In the genomic region with DNA sequence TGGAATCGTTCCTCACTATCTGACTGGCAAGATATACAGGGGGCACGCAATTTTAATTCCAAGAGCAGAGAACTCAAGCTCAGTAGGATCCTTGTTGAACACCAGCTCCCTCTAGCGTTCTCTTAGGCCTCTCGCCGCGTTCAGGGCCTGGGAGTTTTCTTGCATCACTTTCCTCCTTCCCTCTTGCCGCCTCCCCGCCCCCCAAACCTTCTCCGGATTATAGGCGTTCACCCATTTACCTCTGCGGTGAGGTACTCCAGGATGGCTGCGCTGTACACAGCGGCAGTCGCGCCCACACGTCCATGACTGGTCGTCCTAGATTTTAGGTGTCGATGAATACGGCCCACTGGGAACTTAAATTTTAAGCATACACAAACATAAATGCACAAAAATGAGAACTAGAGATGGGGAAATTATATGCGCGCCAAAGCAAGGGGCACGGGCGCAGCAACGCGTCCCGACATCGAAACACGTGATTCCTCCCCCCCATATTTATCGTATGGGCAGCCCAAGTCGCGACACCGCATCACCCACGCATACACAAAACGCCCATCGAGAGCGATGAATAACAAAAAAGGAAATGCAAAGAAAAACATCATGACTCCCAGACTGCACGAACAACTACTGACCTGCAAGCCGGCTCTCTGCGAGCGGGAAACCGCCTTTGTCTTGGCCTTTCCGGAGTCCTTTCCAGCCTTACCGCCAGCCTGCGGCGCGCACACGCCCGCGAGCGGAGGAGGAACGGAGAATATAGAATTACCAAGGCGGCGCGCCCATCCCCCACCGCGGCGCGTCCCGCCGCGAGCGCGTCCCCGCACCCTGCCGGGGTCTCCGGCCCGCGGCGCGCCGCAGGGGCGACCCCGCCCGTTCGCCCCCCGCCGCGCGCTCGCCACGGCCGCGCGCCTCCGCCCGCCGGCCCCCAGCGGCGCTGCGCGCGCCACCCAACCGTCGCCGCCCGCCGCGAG, we compare ENCODE assay signal across 8 cellular contexts. TPM values are rescaled to one million over a fixed set of nuclear protein-coding genes. Genes with fewer than 3 reads are reported as not detected.
DNase-seq lines count a peak whose midpoint lies in the region; ATAC-seq and TF ChIP-seq lines count a peak whose summit lies in the region.

No MANE protein-coding gene starts in this region.

- CTCF ChIA-PET in RWPE1 (lab: Yijun Ruan, JAX) = interaction anchor here (0.6 kb wide), 1 partner anchor 678 kb away, joined by 4 read pairs; no protein-coding TSS in a partner anchor

- peaks cover 41% of the 10 kb centered on the region for H3K4me1 ChIP-seq in Loucy (ENCODE audit: insufficient read depth, low read length, poor library complexity, severe bottlenecking)

- peaks cover 38% of the 10 kb centered on the region for H4K20me1 ChIP-seq in Loucy (ENCODE audit: insufficient read depth, low read length, poor library complexity, severe bottlenecking)
- no peaks in the 10 kb centered on the region for H4K20me1 ChIP-seq in neural cell (ENCODE audit: insufficient read depth)

- H3K9me3 ChIP-seq in Loucy (ENCODE audit: insufficient read depth, low read depth, low read length) = no peaks in the 10 kb centered on the region
- H3K9me3 ChIP-seq in neural cell (ENCODE audit: low read length) = no peaks in the 10 kb centered on the region

- H3K27me3 Mint-ChIP-seq in stimulated activated naive CD8-positive, alpha-beta T cell treated with anti-CD3 and anti-CD28 coated beads, Interleukin-15, amount 100 ng/mL, for 72 hours = no peaks in the 10 kb centered on the region

- TF ChIP-seq CTCF in Loucy (conservative IDR thresholded peaks at IDR 0.05; ENCODE audit: low read length) (peak; percentile 78), RWPE1 (conservative IDR thresholded peaks at IDR 0.05; ENCODE audit: low read depth) (peak; percentile 90), foreskin fibroblast (IDR thresholded peaks at IDR 0.05; ENCODE audit: low read depth, low read length) (peak; percentile 90), neural cell (IDR thresholded peaks at IDR 0.05; ENCODE audit: poor library complexity, severe bottlenecking) (peak; percentile 95)

- POLR2A ChIA-PET in RWPE1 (lab: Yijun Ruan, JAX; ENCODE audit: low non-redundant PET) = interaction anchor here (0.9 kb wide), 1 partner anchor 141 kb away, joined by 3 read pairs; no protein-coding TSS in a partner anchor

- peak; percentile 64 for ATAC-seq in stimulated activated naive CD8-positive, alpha-beta T cell treated with anti-CD3 and anti-CD28 coated beads, Interleukin-15, amount 100 ng/mL, for 72 hours

- peak overlapping the region; percentile 77 for H2AFZ ChIP-seq in Loucy (ENCODE audit: low read length)
- H2AFZ ChIP-seq in neural cell (ENCODE audit: low read depth, low read length) = peak overlapping the region; percentile 81

- H3K27ac Mint-ChIP-seq in stimulated activated naive CD8-positive, alpha-beta T cell treated with anti-CD3 and anti-CD28 coated beads, Interleukin-15, amount 100 ng/mL, for 72 hours = no peak overlapping the region

- no peaks in the 10 kb centered on the region for H3K9me2 ChIP-seq in Loucy (replicated peaks; ENCODE audit: low read depth, low read length)
- no peaks in the 10 kb centered on the region for H3K9me2 ChIP-seq in neural cell (ENCODE audit: insufficient read depth, low read length)

- H3K27me3 ChIP-seq in H7 (ENCODE audit: control insufficient read depth, insufficient read depth, low read length) (no peaks in the 10 kb centered on the region), Loucy (ENCODE audit: insufficient read depth, low read length, poor library complexity, severe bottlenecking) (peaks cover 5% of the 10 kb centered on the region), neural cell (ENCODE audit: insufficient read depth, low read depth, low read length) (no peaks in the 10 kb centered on the region)

- peak overlapping the region; percentile 95 for H3K4me2 ChIP-seq in Loucy (ENCODE audit: low read depth, low read length, poor library complexity, severe bottlenecking)
- H3K4me2 ChIP-seq in neural cell (ENCODE audit: low read length) = peak overlapping the region; percentile 47

- DNase-seq in ELF-1 (ENCODE audit: low read depth, low spot score) (peak; percentile 96), H7 (peak; percentile 75), RWPE1 (ENCODE audit: low spot score) (peak; percentile 82), foreskin fibroblast (peak; percentile 86 to 96)
- DNase-seq in activated effector memory CD4-positive, alpha-beta T cell treated with Interleukin-2 at 50 U/mL for 16 hours = peak; percentile 81
- peak; percentile 90 to 95 for DNase-seq in stimulated activated naive CD8-positive, alpha-beta T cell treated with anti-CD3 and anti-CD28 coated beads, Interleukin-15, amount 100 ng/mL, for 72 hours

- H3K79me2 ChIP-seq in Loucy (ENCODE audit: insufficient read depth, low read length) (peaks cover 58% of the 10 kb centered on the region), neural cell (replicated peaks; ENCODE audit: insufficient read depth, low read length) (peaks cover 25% of the 10 kb centered on the region)

- H3F3A ChIP-seq in Loucy (ENCODE audit: low read depth) = peaks cover 21% of the 10 kb centered on the region
- no peaks in the 10 kb centered on the region for H3F3A ChIP-seq in neural cell (ENCODE audit: insufficient read depth, low read length, poor library complexity, severe bottlenecking)

- TF ChIP-seq RAD21 in neural cell (conservative IDR thresholded peaks at IDR 0.05) = peak; percentile 85

- no peaks in the 10 kb centered on the region for H3K9me3 Mint-ChIP-seq in stimulated activated naive CD8-positive, alpha-beta T cell treated with anti-CD3 and anti-CD28 coated beads, Interleukin-15, amount 100 ng/mL, for 72 hours

- H3K4me3 ChIP-seq in H7 (ENCODE audit: insufficient read depth, low read depth, low read length) (peak overlapping the region; percentile 88), Loucy (ENCODE audit: low read length, poor library complexity, severe bottlenecking) (peak overlapping the region; percentile 96), foreskin fibroblast (ENCODE audit: low read depth in 1 of 2, low read length in 2 of 2) (peak overlapping the region; percentile 86), neural cell (ENCODE audit: low read length) (peak overlapping the region; percentile 78)

- H3K9ac ChIP-seq in Loucy (ENCODE audit: low read depth, low read length, poor library complexity, severe bottlenecking) (peak overlapping the region; percentile 99), neural cell (ENCODE audit: low read length) (peak overlapping the region; percentile 97)

- peak overlapping the region; percentile 97 for H3K27ac ChIP-seq in RWPE1
- H3K27ac ChIP-seq in neural cell (ENCODE audit: low read length) = peak overlapping the region; percentile 98

- peak; percentile 70 for TF ChIP-seq EP300 in neural cell (conservative IDR thresholded peaks at IDR 0.05; ENCODE audit: poor library complexity, severe bottlenecking)

- H3K36me3 ChIP-seq in H7 (replicated peaks; ENCODE audit: control insufficient read depth, insufficient read depth, low read length) = peaks cover 8% of the 10 kb centered on the region
- H3K36me3 ChIP-seq in Loucy (ENCODE audit: insufficient read depth, low read length) = peaks cover 20% of the 10 kb centered on the region
- no peaks in the 10 kb centered on the region for H3K36me3 ChIP-seq in neural cell (ENCODE audit: insufficient read depth, low read length)

- no peak overlapping the region for H3K4me3 Mint-ChIP-seq in stimulated activated naive CD8-positive, alpha-beta T cell treated with anti-CD3 and anti-CD28 coated beads, Interleukin-15, amount 100 ng/mL, for 72 hours

- H3K4me1 Mint-ChIP-seq in stimulated activated naive CD8-positive, alpha-beta T cell treated with anti-CD3 and anti-CD28 coated beads, Interleukin-15, amount 100 ng/mL, for 72 hours = peaks cover 32% of the 10 kb centered on the region

TF ChIP-seq in neural cell, 6 proteins besides CTCF, POLR2A, EP300 and RAD21:
- TF ChIP-seq EZH2 (IDR thresholded peaks at IDR 0.05; ENCODE audit: borderline replicate concordance, insufficient read depth, low read length, poor library complexity, severe bottlenecking) (no peak), POLR2AphosphoS5 (IDR thresholded peaks at IDR 0.05) (peak; percentile 60), SMC3 (conservative IDR thresholded peaks at IDR 0.05; ENCODE audit: poor library complexity) (peak; percentile 77), TAF1 (IDR thresholded peaks at IDR 0.05; ENCODE audit: low read depth) (no peak), MXI1 (conservative IDR thresholded peaks at IDR 0.05; ENCODE audit: poor library complexity, severe bottlenecking) (peak; percentile 67)
- TF ChIP-seq, protein P1, sequence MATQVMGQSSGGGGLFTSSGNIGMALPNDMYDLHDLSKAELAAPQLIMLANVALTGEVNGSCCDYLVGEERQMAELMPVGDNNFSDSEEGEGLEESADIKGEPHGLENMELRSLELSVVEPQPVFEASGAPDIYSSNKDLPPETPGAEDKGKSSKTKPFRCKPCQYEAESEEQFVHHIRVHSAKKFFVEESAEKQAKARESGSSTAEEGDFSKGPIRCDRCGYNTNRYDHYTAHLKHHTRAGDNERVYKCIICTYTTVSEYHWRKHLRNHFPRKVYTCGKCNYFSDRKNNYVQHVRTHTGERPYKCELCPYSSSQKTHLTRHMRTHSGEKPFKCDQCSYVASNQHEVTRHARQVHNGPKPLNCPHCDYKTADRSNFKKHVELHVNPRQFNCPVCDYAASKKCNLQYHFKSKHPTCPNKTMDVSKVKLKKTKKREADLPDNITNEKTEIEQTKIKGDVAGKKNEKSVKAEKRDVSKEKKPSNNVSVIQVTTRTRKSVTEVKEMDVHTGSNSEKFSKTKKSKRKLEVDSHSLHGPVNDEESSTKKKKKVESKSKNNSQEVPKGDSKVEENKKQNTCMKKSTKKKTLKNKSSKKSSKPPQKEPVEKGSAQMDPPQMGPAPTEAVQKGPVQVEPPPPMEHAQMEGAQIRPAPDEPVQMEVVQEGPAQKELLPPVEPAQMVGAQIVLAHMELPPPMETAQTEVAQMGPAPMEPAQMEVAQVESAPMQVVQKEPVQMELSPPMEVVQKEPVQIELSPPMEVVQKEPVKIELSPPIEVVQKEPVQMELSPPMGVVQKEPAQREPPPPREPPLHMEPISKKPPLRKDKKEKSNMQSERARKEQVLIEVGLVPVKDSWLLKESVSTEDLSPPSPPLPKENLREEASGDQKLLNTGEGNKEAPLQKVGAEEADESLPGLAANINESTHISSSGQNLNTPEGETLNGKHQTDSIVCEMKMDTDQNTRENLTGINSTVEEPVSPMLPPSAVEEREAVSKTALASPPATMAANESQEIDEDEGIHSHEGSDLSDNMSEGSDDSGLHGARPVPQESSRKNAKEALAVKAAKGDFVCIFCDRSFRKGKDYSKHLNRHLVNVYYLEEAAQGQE (IDR thresholded peaks at IDR 0.05; ENCODE audit: borderline replicate concordance) = no peak

RNA-seq across cellular contexts. Expression of gene H2AZ1, which starts 0.8 kb away (rescaled TPM):
- 793 and 1,194 TPM in 2 replicates for total RNA-seq in H7 (2014; rRNA removed; shearing (Covaris generic))
- polyA plus RNA-seq in neural cell = 519 and 571 TPM in 2 replicates
- 147 and 148 TPM in 2 replicates for polyA minus RNA-seq in neural cell

RNA-seq across cellular contexts. Expression of gene DNAJB14, which starts 2.9 kb away (rescaled TPM):
- total RNA-seq in H7 (2014; rRNA removed; shearing (Covaris generic)) = 15.2 and 21.4 TPM in 2 replicates
- 39.6 and 41.3 TPM in 2 replicates for polyA plus RNA-seq in neural cell
- 97.1 and 98.2 TPM in 2 replicates for polyA minus RNA-seq in neural cell

RNA-seq across cellular contexts. Expression of gene LAMTOR3, which starts 55.1 kb away (rescaled TPM):
- total RNA-seq in H7 (2014; rRNA removed; shearing (Covaris generic)) = 32.2 and 32.9 TPM in 2 replicates
- polyA plus RNA-seq in neural cell = 172 and 203 TPM in 2 replicates
- polyA minus RNA-seq in neural cell = 130 and 165 TPM in 2 replicates

Comparison
In these comparisons a context has a peak if more than half of its experiments do, and no peak if none do; other contexts are left out.
1. Peak in every context shown above with its lines: DNase-seq, ATAC-seq, H3K4me3 ChIP-seq and H3K27ac ChIP-seq.